18 cellular contexts compared by ENCODE assay signal in the genomic region with DNA sequence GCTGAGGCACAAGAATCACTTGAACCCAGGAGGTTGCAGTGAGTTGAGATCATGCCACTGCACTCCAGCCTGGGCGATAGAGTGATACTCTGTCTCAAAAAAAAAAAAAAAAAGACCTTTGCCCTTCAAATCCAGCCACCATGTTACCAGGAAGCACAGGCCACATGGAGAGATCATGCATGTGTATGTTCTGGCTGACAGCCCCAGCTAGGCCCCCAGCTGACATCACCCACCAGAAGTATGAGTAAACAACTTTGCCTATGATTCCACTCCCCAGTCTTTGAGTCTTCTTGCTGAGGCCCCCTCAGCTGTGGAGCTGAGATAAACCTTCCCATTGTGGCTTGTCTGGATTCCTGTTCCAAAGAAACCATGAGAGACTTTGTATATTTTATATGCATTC. TPM values are rescaled to one million over a fixed set of nuclear protein-coding genes. Genes with fewer than 3 reads are reported as not detected.
DNase-seq lines count a peak whose midpoint lies in the region; ATAC-seq, FAIRE-seq and TF ChIP-seq lines count a peak whose summit lies in the region.
"Had no signal": no experiment of that assay in that cellular context is flagged by ENCODE, and none has a peak within 500 bp of the region (broad histone marks: within the 10 kb centered on the region; RNA-seq: fewer than 3 reads in every experiment).

No MANE protein-coding gene starts in this region.

- no peak overlapping the region for H2AK9ac ChIP-seq in IMR-90 (replicated peaks; ENCODE audit: low read depth, low read length, poor library complexity)

- H3K4me2 ChIP-seq in IMR-90 (ENCODE audit: low read depth, low read length) (no peak overlapping the region), K562 (ENCODE audit: insufficient read depth, low read length) (peak overlapping the region; percentile 7; the same call in 1 of the 2 replicates)

- peak overlapping the region; percentile 82 for H3K27ac Mint-ChIP-seq in activated T-cell treated with anti-CD3 and anti-CD28 coated beads, Interleukin-2, amount 50 U/mL, for 24 hours
- H3K27ac Mint-ChIP-seq in neural crest cell (ENCODE audit: unreplicated experiment) = no peak overlapping the region
- H3K27ac Mint-ChIP-seq: dendritic cell treated with granulocyte-macrophage colony-stimulating factor and Interleukin-4, amounts not matched to agents 40 ng/mL and 50 ng/mL, for 4 days had no signal

- no peak for TF ChIP-seq EP300 in K562 (IDR thresholded peaks at IDR 0.05; ENCODE audit: low read length)

- H3K27me3 ChIP-seq in IMR-90 (ENCODE audit: control insufficient read depth, insufficient read depth, low read length) = no peaks in the 10 kb centered on the region
- no peaks in the 10 kb centered on the region for H3K27me3 ChIP-seq in K562 (ENCODE audit: control insufficient read depth in 2 of 2, insufficient read depth in 2 of 2, low read length in 2 of 2)
- no peaks in the 10 kb centered on the region for H3K27me3 ChIP-seq in thyroid gland
- H3K27me3 ChIP-seq: gastroesophageal sphincter, uterus had no signal

- intact Hi-C loops in IMR-90 (cut with micrococcal nuclease) = loop anchor here (5.0 kb wide), 1 partner anchor 68 kb away; the partner anchor contains the start of gene PRKAR2A
- intact Hi-C loops in K562 (cut with micrococcal nuclease) = loop anchor here (5.0 kb wide), 3 partner anchors 68 to 173 kb away; partner anchors contain the start of genes PRKAR2A and WDR6
- intact Hi-C loops in thyroid gland (cut with DNase I) = no loop called here

- H3K36me3 ChIP-seq in IMR-90 (ENCODE audit: control insufficient read depth, insufficient read depth, low read length) (no peaks in the 10 kb centered on the region), K562 (ENCODE audit: control insufficient read depth, insufficient read depth, low read length) (0 out of 3 replicates have a peak, but pooled peaks cover under 1% of the 10 kb centered on the region), thyroid gland (no peaks in the 10 kb centered on the region)
- H3K36me3 ChIP-seq: gastroesophageal sphincter, uterus had no signal

- H2BK120ac ChIP-seq in IMR-90 (ENCODE audit: low read depth, low read length) = no peak overlapping the region

- no peak for DNase-seq in activated T-cell treated with anti-CD3 and anti-CD28 coated beads, Interleukin-2, amount 50 U/mL, for 24 hours
- DNase-seq in activated T-cell treated with anti-CD3 and anti-CD28 coated beads, Interleukin-2, amount 50 U/mL, for 4 hours = no peak
- DNase-seq in IMR-90 (peak; percentile 68), K562 (ENCODE audit: extremely low read depth in 1 of 4, low spot score in 3 of 4) (peak; percentile 28 to 56 (median 38)), neural crest cell (ENCODE audit: low read depth, low spot score) (no peak), caudate nucleus (lab: John Stamatoyannopoulos, UW) (no peak), thyroid gland (no peak), NCI-H226 (no peak)
- DNase-seq: activated gamma-delta T cell, DMS79 treated with DMSO at 0.1 percent for 48 hours, NCI-H1436, right cardiac atrium, uterus had no signal

- H3K18ac ChIP-seq in IMR-90 (ENCODE audit: low read depth, low read length) = peak overlapping the region; percentile 55

- H4K5ac ChIP-seq in IMR-90 (ENCODE audit: low read depth, low read length) = no peak overlapping the region

- H2BK20ac ChIP-seq in IMR-90 (ENCODE audit: low read depth, low read length) = no peak overlapping the region

- TF ChIP-seq RAD21 in IMR-90 (IDR thresholded peaks at IDR 0.05; ENCODE audit: low read length) = no peak
- TF ChIP-seq RAD21 in K562 (CRISPR knock-in tag; conservative IDR thresholded peaks at IDR 0.05 in 1 of 2, IDR thresholded peaks at IDR 0.05 in 1 of 2) = no peak

- no peak overlapping the region for H4K91ac ChIP-seq in IMR-90 (ENCODE audit: insufficient read depth, low read depth, low read length)

- in situ Hi-C loops in IMR-90 (cut with MboI; ENCODE audit: low sequenced_read_pairs) = no loop called here
- in situ Hi-C loops in K562 (cut with MboI) = no loop called here

- H3K14ac ChIP-seq in IMR-90 (replicated peaks; ENCODE audit: low read depth, low read length) = 0 out of 2 replicates have a peak overlapping the region, but pooled peaks have one; percentile 15

- H3K4ac ChIP-seq in IMR-90 (ENCODE audit: low read depth, low read length) = no peak overlapping the region

- no peak overlapping the region for H2BK5ac ChIP-seq in IMR-90 (ENCODE audit: low read depth, low read length, poor library complexity, severe bottlenecking)

- H3K9me3 ChIP-seq in IMR-90 (ENCODE audit: control insufficient read depth, insufficient read depth, low read length) (no peaks in the 10 kb centered on the region), K562 (replicated peaks; ENCODE audit: control insufficient read depth, insufficient read depth, low read depth, low read length) (no peaks in the 10 kb centered on the region), thyroid gland (no peaks in the 10 kb centered on the region)
- H3K9me3 ChIP-seq: gastroesophageal sphincter, uterus had no signal

- peak overlapping the region; percentile 72 for H2AFZ ChIP-seq in IMR-90 (replicated peaks; ENCODE audit: low read length, poor library complexity)
- H2AFZ ChIP-seq in K562 (ENCODE audit: low read depth, low read length) = peak overlapping the region; percentile 45; the same call in 1 of the 2 replicates

- no peak overlapping the region; the same call in 2 of the 3 replicates for H2BK15ac ChIP-seq in IMR-90 (ENCODE audit: low read depth, low read length)

- no peak overlapping the region for H3K23ac ChIP-seq in IMR-90 (ENCODE audit: low read depth, low read length)

- H3K56ac ChIP-seq in IMR-90 (ENCODE audit: extremely low read depth, insufficient read depth, low read length) = peak overlapping the region; percentile 17; the same call in 1 of the 2 replicates

- dilution Hi-C loops in IMR-90 (cut with HindIII; ENCODE audit: low sequenced_read_pairs, unreplicated experiment) = no loop called here

- H3K4me1 ChIP-seq in IMR-90 (ENCODE audit: control insufficient read depth, insufficient read depth, low read length) (peaks cover 7% of the 10 kb centered on the region), K562 (replicated peaks in 1 of 2; ENCODE audit: control insufficient read depth in 2 of 2, insufficient read depth in 2 of 2, low read length in 2 of 2) (peaks cover 3 to 26% of the 10 kb centered on the region in 2 experiments; a peak in 3 of 5 replicates), thyroid gland (peaks cover 7 to 9% of the 10 kb centered on the region in 2 donors)

- H3K9ac ChIP-seq in IMR-90 (ENCODE audit: low read depth, low read length) (no peak overlapping the region), K562 (ENCODE audit: insufficient read depth in 1 of 2, low read depth in 2 of 2, low read length in 2 of 2) (peak overlapping the region; percentile 20 to 78; a peak in 1 of 4 replicates)

- H4K20me1 ChIP-seq in IMR-90 (ENCODE audit: insufficient read depth, low read length) (peaks cover 15% of the 10 kb centered on the region), K562 (replicated peaks; ENCODE audit: control insufficient read depth, insufficient read depth, low read length) (no peaks in the 10 kb centered on the region)

- BruUV-seq in IMR-90 (replicated peaks; lab: Mats Ljungman, UMichigan) = no TSS peak
- BruUV-seq in K562 (replicated peaks; lab: Mats Ljungman, UMichigan) = no TSS peak

- FAIRE-seq in K562 (lab: Jason Lieb, UNC) = peak; percentile 78
- FAIRE-seq: TTC549 had no signal

- ATAC-seq in activated T-cell treated with anti-CD3 and anti-CD28 coated beads, Interleukin-2, amount 50 U/mL, for 4 hours = no peak
- ATAC-seq in IMR-90 (ENCODE audit: low read depth) (no peak), K562 (no peak)
- ATAC-seq: gastroesophageal sphincter, left lobe of liver, Panc1, right cardiac atrium had no signal

- no peak overlapping the region for H2AK5ac ChIP-seq in IMR-90 (ENCODE audit: low read depth, low read length)

- peaks cover 20% of the 10 kb centered on the region for H3K36me3 Mint-ChIP-seq in activated T-cell treated with anti-CD3 and anti-CD28 coated beads, Interleukin-2, amount 50 U/mL, for 24 hours (ENCODE audit: low read depth)
- no peaks in the 10 kb centered on the region for H3K36me3 Mint-ChIP-seq in activated T-cell treated with anti-CD3 and anti-CD28 coated beads, Interleukin-2, amount 50 U/mL, for 4 hours (ENCODE audit: insufficient read depth)
- H3K36me3 Mint-ChIP-seq in neural crest cell (ENCODE audit: low read depth) = no peaks in the 10 kb centered on the region

- H3K4me1 Mint-ChIP-seq in activated T-cell treated with anti-CD3 and anti-CD28 coated beads, Interleukin-2, amount 50 U/mL, for 24 hours (ENCODE audit: low read depth) = peaks cover 25% of the 10 kb centered on the region
- peaks cover 20% of the 10 kb centered on the region for H3K4me1 Mint-ChIP-seq in activated T-cell treated with anti-CD3 and anti-CD28 coated beads, Interleukin-2, amount 50 U/mL, for 4 hours (ENCODE audit: low read depth)
- peaks cover 16% of the 10 kb centered on the region for H3K4me1 Mint-ChIP-seq in neural crest cell

- 0 out of 2 replicates have a peak overlapping the region, but pooled peaks have one; percentile 36 for H3K27ac ChIP-seq in IMR-90 (ENCODE audit: insufficient read depth, low read length)
- peak overlapping the region; percentile 41; the same call in 2 of the 3 replicates for H3K27ac ChIP-seq in K562 (ENCODE audit: extremely low read depth, low read depth, low read length)
- no peak overlapping the region for H3K27ac ChIP-seq in caudate nucleus (ENCODE audit: low read depth, low read length)
- H3K27ac ChIP-seq in thyroid gland = no peak overlapping the region
- H3K27ac ChIP-seq: gastroesophageal sphincter, uterus had no signal

- no peak overlapping the region for H3K4me3 Mint-ChIP-seq in activated T-cell treated with anti-CD3 and anti-CD28 coated beads, Interleukin-2, amount 50 U/mL, for 24 hours
- no peak overlapping the region for H3K4me3 Mint-ChIP-seq in activated T-cell treated with anti-CD3 and anti-CD28 coated beads, Interleukin-2, amount 50 U/mL, for 4 hours
- peak overlapping the region; percentile 61 for H3K4me3 Mint-ChIP-seq in neural crest cell
- H3K4me3 Mint-ChIP-seq: dendritic cell treated with granulocyte-macrophage colony-stimulating factor and Interleukin-4, amounts not matched to agents 40 ng/mL and 50 ng/mL, for 4 days had no signal

- TF ChIP-seq CTCF in IMR-90 (conservative IDR thresholded peaks at IDR 0.05; ENCODE audit: low read depth, low read length) = no peak
- TF ChIP-seq CTCF in K562 (IDR thresholded peaks at IDR 0.05 in 2 of 3, conservative IDR thresholded peaks at IDR 0.05 in 1 of 3; ENCODE audit: insufficient read depth in 2 of 3, low read depth in 1 of 3, low read length in 3 of 3) = no peak
- no peak for TF ChIP-seq CTCF in neural crest cell (conservative IDR thresholded peaks at IDR 0.05)
- TF ChIP-seq CTCF in thyroid gland (IDR thresholded peaks at IDR 0.05) = no peak

- H3K79me2 ChIP-seq in K562 (ENCODE audit: control insufficient read depth, insufficient read depth, low read length) = peaks cover 27% of the 10 kb centered on the region

- H3K27me3 Mint-ChIP-seq in activated T-cell treated with anti-CD3 and anti-CD28 coated beads, Interleukin-2, amount 50 U/mL, for 24 hours = no peaks in the 10 kb centered on the region
- no peaks in the 10 kb centered on the region for H3K27me3 Mint-ChIP-seq in activated T-cell treated with anti-CD3 and anti-CD28 coated beads, Interleukin-2, amount 50 U/mL, for 4 hours (ENCODE audit: low read depth)
- H3K27me3 Mint-ChIP-seq in neural crest cell (ENCODE audit: low read depth) = no peaks in the 10 kb centered on the region
- H3K27me3 Mint-ChIP-seq: dendritic cell treated with granulocyte-macrophage colony-stimulating factor and Interleukin-4, amounts not matched to agents 40 ng/mL and 50 ng/mL, for 4 days had no signal

- no peaks in the 10 kb centered on the region for H3K9me3 Mint-ChIP-seq in activated T-cell treated with anti-CD3 and anti-CD28 coated beads, Interleukin-2, amount 50 U/mL, for 24 hours
- H3K9me3 Mint-ChIP-seq in activated T-cell treated with anti-CD3 and anti-CD28 coated beads, Interleukin-2, amount 50 U/mL, for 4 hours = no peaks in the 10 kb centered on the region
- no peaks in the 10 kb centered on the region for H3K9me3 Mint-ChIP-seq in neural crest cell
- H3K9me3 Mint-ChIP-seq: dendritic cell treated with granulocyte-macrophage colony-stimulating factor and Interleukin-4, amounts not matched to agents 40 ng/mL and 50 ng/mL, for 4 days had no signal

- peaks cover 10 to 24% of the 10 kb centered on the region in 2 experiments; a peak in 3 of 4 replicates for H3K79me1 ChIP-seq in IMR-90 (ENCODE audit: low read depth in 1 of 2, low read length in 2 of 2)

- POLR2A ChIA-PET in IMR-90 (lab: Charles Lee; ENCODE audit: unreplicated experiment) (no interaction called here), K562 (lab: Yijun Ruan, JAX) (interaction anchor here (0.6 to 1.4 kb wide), 4 partner anchors 13 to 447 kb away, joined by 3 read pairs; no protein-coding TSS in a partner anchor)

- no CpG with 5 or more reads among the region's 1 CpG for WGBS in IMR-90 (ENCODE audit: extremely low coverage in 2 of 2, insufficient read length in 1 of 2), 2 experiments
- WGBS in K562 (ENCODE audit: insufficient coverage, low coverage, missing lambda C conversion rate) = no CpG with 5 or more reads among the region's 1 CpG
- 76 to 88% methylated on average over 1 of the region's 1 CpG for WGBS in thyroid gland, 2 donors

- H4K8ac ChIP-seq in IMR-90 (ENCODE audit: low read depth in 2 of 2, low read length in 2 of 2) = peak overlapping the region in 1 of 2 experiments; percentile 48; a peak in 1 of 4 replicates

- H3K9me1 ChIP-seq in IMR-90 (ENCODE audit: insufficient read depth, low read length) = 0 out of 2 replicates have a peak, but pooled peaks cover 3% of the 10 kb centered on the region
- H3K9me1 ChIP-seq in K562 (ENCODE audit: control insufficient read depth, insufficient read depth, low read length) = no peaks in the 10 kb centered on the region

- no peak overlapping the region for H3K4me3 ChIP-seq in IMR-90 (ENCODE audit: insufficient read depth, low read depth, low read length)
- no peak overlapping the region for H3K4me3 ChIP-seq in K562
- no peak overlapping the region for H3K4me3 ChIP-seq in thyroid gland (replicated peaks in 1 of 3)
- H3K4me3 ChIP-seq: gastroesophageal sphincter, uterus had no signal

- CTCF ChIA-PET in IMR-90 (lab: Yijun Ruan, JAX) = no interaction called here
- CTCF ChIA-PET in K562 (lab: Yijun Ruan, JAX; ENCODE audit: low intra/inter-chr PET ratio) = no interaction called here

- TF ChIP-seq POLR2A in IMR-90 (IDR thresholded peaks at IDR 0.05; ENCODE audit: low read depth, low read length) (no peak), K562 (conservative IDR thresholded peaks at IDR 0.05) (no peak), thyroid gland (IDR thresholded peaks at IDR 0.05) (no peak)

RNA-seq across cellular contexts. Expression of gene ARIH2, which starts 3.3 kb away (rescaled TPM):
- 100 to 1,000 TPM; 144 to 161 (median 146) TPM for total RNA-seq in activated T-cell treated with anti-CD3 and anti-CD28 coated beads, Interleukin-2, amount 50 U/mL, for 4 hours
- total RNA-seq in IMR-90 (2012; rRNA removed) (73.0 and 93.7 TPM in 2 replicates), K562 (2014; rRNA removed) (114 and 120 TPM in 2 replicates), K562 (2014; rRNA removed; fragmentation: Illumina TruSeq; extraction: Trizol) (112 and 138 TPM in 2 replicates), K562 (2015; rRNA removed; fragmentation: Illumina TruSeq; extraction: Trizol) (95.9 and 97.0 TPM in 2 replicates), K562 (2021) (110 and 118 TPM in 2 replicates), neural crest cell (91.7 and 101 TPM in 2 replicates), thyroid gland (100 to 1,000 TPM; 108 to 136 (median 117) TPM)
- polyA plus RNA-seq in IMR-90 (2012; rRNA removed) (54.0 and 62.3 TPM in 2 replicates), K562 (2011; rRNA removed) (101 and 110 TPM in 2 replicates), K562 (2014; fragmentation: Illumina TruSeq; extraction: Trizol) (105 and 108 TPM in 2 replicates), K562 (2014; fragmentation: Nextera tagmentation; extraction: Ambion mirVana) (10 to 100 TPM; 27.0 to 27.3 TPM), K562 (2014; rRNA removed) (107 and 128 TPM in 2 replicates)
- polyA plus RNA-seq in IMR-90 (2012; cell fraction: cytosol; rRNA removed) = 29.2 and 37.6 TPM in 2 replicates
- polyA plus RNA-seq in IMR-90 (2012; cell fraction: nucleus; rRNA removed; ENCODE audit: low replicate concordance) = 121 and 155 TPM in 2 replicates
- total RNA-seq in K562 (2011; cell fraction: chromatin; rRNA removed; ENCODE audit: low replicate concordance) = 369 and 397 TPM in 2 replicates
- 237 and 239 TPM in 2 replicates for total RNA-seq in K562 (2011; cell fraction: nucleolus; rRNA removed)
- 280 and 316 TPM in 2 replicates for total RNA-seq in K562 (2011; cell fraction: nucleoplasm; rRNA removed)
- 84.8 and 91.1 TPM in 2 replicates for polyA plus RNA-seq in K562 (2011; cell fraction: cytosol; rRNA removed)
- polyA plus RNA-seq in K562 (2011; cell fraction: nucleus; rRNA removed) = 116 and 137 TPM in 2 replicates
- polyA plus RNA-seq in K562 (2012) = 61.3 and 62.2 TPM in 2 replicates
- polyA minus RNA-seq in K562 (2011; rRNA and poly(A)+ RNA removed) = 101 and 125 TPM in 2 replicates
- polyA minus RNA-seq in K562 (2011; cell fraction: cytosol; rRNA and poly(A)+ RNA removed) = 51.1 and 78.2 TPM in 2 replicates
- polyA minus RNA-seq in K562 (2011; cell fraction: nucleus; rRNA and poly(A)+ RNA removed) = 54.4 and 58.2 TPM in 2 replicates

RNA-seq across cellular contexts. Expression of gene SLC25A20, which starts 16.6 kb away (rescaled TPM):
- 10 to 100 TPM; 13.9 to 19.0 (median 17.5) TPM for total RNA-seq in activated T-cell treated with anti-CD3 and anti-CD28 coated beads, Interleukin-2, amount 50 U/mL, for 4 hours
- total RNA-seq in IMR-90 (2012; rRNA removed) (27.1 and 29.2 TPM in 2 replicates), K562 (2014; rRNA removed) (14.3 and 22.3 TPM in 2 replicates), K562 (2014; rRNA removed; fragmentation: Illumina TruSeq; extraction: Trizol) (28.5 and 29.1 TPM in 2 replicates), K562 (2015; rRNA removed; fragmentation: Illumina TruSeq; extraction: Trizol) (22.1 and 24.2 TPM in 2 replicates), K562 (2021) (15.9 and 17.8 TPM in 2 replicates), neural crest cell (5.7 and 6.5 TPM in 2 replicates), thyroid gland (10 to 100 TPM; 17.6 to 48.0 (median 33.7) TPM)
- polyA plus RNA-seq in IMR-90 (2012; rRNA removed) (21.8 and 23.8 TPM in 2 replicates), K562 (2011; rRNA removed) (30.9 and 48.1 TPM in 2 replicates), K562 (2014; fragmentation: Illumina TruSeq; extraction: Trizol) (25.1 and 25.4 TPM in 2 replicates), K562 (2014; fragmentation: Nextera tagmentation; extraction: Ambion mirVana) (10 to 100 TPM; 19.0 to 20.9 TPM), K562 (2014; rRNA removed) (21.6 and 30.4 TPM in 2 replicates)
- polyA plus RNA-seq in IMR-90 (2012; cell fraction: cytosol; rRNA removed) = 10.5 and 13.3 TPM in 2 replicates
- 5.4 and 27.0 TPM in 2 replicates for polyA plus RNA-seq in IMR-90 (2012; cell fraction: nucleus; rRNA removed; ENCODE audit: low replicate concordance)
- 25.7 and 30.6 TPM in 2 replicates for total RNA-seq in K562 (2011; cell fraction: chromatin; rRNA removed; ENCODE audit: low replicate concordance)
- 18.3 TPM in 2 replicates for total RNA-seq in K562 (2011; cell fraction: nucleolus; rRNA removed)
- total RNA-seq in K562 (2011; cell fraction: nucleoplasm; rRNA removed) = 31.4 and 43.0 TPM in 2 replicates
- polyA plus RNA-seq in K562 (2011; cell fraction: cytosol; rRNA removed) = 16.5 and 17.1 TPM in 2 replicates
- 27.3 and 34.5 TPM in 2 replicates for polyA plus RNA-seq in K562 (2011; cell fraction: nucleus; rRNA removed)
- 16.6 and 19.2 TPM in 2 replicates for polyA plus RNA-seq in K562 (2012)
- polyA minus RNA-seq in K562 (2011; rRNA and poly(A)+ RNA removed) = 23.3 and 38.8 TPM in 2 replicates
- 9.7 and 9.8 TPM in 2 replicates for polyA minus RNA-seq in K562 (2011; cell fraction: cytosol; rRNA and poly(A)+ RNA removed)
- 3.9 and 4.1 TPM in 2 replicates for polyA minus RNA-seq in K562 (2011; cell fraction: nucleus; rRNA and poly(A)+ RNA removed)

Comparison
In these comparisons a context has a peak if more than half of its experiments do, and no peak if none do; other contexts are left out.
1. DNase-seq: peak in IMR-90 (single experiment) and K562 (4 of 4); none in activated T-cell treated with anti-CD3 and anti-CD28 coated beads, Interleukin-2, amount 50 U/mL, for 24 hours (single experiment), activated T-cell treated with anti-CD3 and anti-CD28 coated beads, Interleukin-2, amount 50 U/mL, for 4 hours (single experiment), neural crest cell (single experiment), caudate nucleus (0 of 61), thyroid gland (0 of 2) and NCI-H226 (single experiment).
2. H3K27ac ChIP-seq: peak in IMR-90 (single experiment) and K562 (single experiment); none in caudate nucleus (single experiment) and thyroid gland (0 of 3).